ENCODE assay signal across 22 cellular contexts in genomic region chr15:36897834-36898233, GRCh38.
DNase-seq lines count a peak whose midpoint lies in the region; ATAC-seq and TF ChIP-seq lines count a peak whose summit lies in the region.
"Had no signal": no experiment of that assay in that cellular context is flagged by ENCODE, and none has a peak within 500 bp of the region (broad histone marks: within the 10 kb centered on the region; RNA-seq: fewer than 3 reads in every experiment).

No MANE protein-coding gene starts in this region.

- H3K4me3 ChIP-seq in HEK293 (ENCODE audit: low read depth, low read length) = no peak overlapping the region
- H3K4me3 ChIP-seq in Panc1 (ENCODE audit: low read depth in 2 of 2, low read length in 2 of 2) = no peak overlapping the region
- no peak overlapping the region for H3K4me3 ChIP-seq in rectal smooth muscle tissue (ENCODE audit: low read length)
- no peak overlapping the region for H3K4me3 ChIP-seq in transverse colon
- H3K4me3 ChIP-seq: spleen had no signal

- H3K9me3 ChIP-seq in HEK293 (ENCODE audit: control insufficient read depth, insufficient read depth, low read depth, low read length) (no peaks in the 10 kb centered on the region), Panc1 (ENCODE audit: control insufficient read depth, insufficient read depth, low read depth, low read length) (no peaks in the 10 kb centered on the region), transverse colon (no peaks in the 10 kb centered on the region)
- H3K9me3 ChIP-seq: Caco-2, spleen had no signal

- H3K27me3 ChIP-seq in Panc1 (ENCODE audit: control insufficient read depth, insufficient read depth, low read length) = no peaks in the 10 kb centered on the region
- no peaks in the 10 kb centered on the region for H3K27me3 ChIP-seq in rectal smooth muscle tissue (ENCODE audit: control insufficient read depth, insufficient read depth, low read length)
- H3K27me3 ChIP-seq in transverse colon = no peaks in the 10 kb centered on the region
- H3K27me3 ChIP-seq: spleen had no signal

- POLR2A ChIA-PET in HEK293 (lab: Yijun Ruan, JAX) (interaction anchor here (0.5 kb wide), 1 partner anchor 118 kb away, joined by 3 read pairs; no protein-coding TSS in a partner anchor), Panc1 (lab: Charles Lee) (interaction anchor here (0.5 kb wide), 1 partner anchor 548 kb away, joined by 3 read pairs; no protein-coding TSS in a partner anchor)

- WGBS in transverse colon (ENCODE audit: low coverage in 1 of 2), 2 donors = 63 to 79% methylated on average over 3 of the region's 3 CpGs

- BruUV-seq in Panc1 (replicated peaks; lab: Mats Ljungman, UMichigan) = no TSS peak

- DNase-seq in Panc1 (ENCODE audit: low read depth, low spot score) (no peak), left ventricle myocardium superior (no peak), transverse colon (no peak), inferior parietal cortex (ENCODE audit: extremely low spot score) (no peak)
- DNase-seq: activated CD4-positive, alpha-beta T cell treated with anti-CD3 and anti-CD28 coated beads for 48 hours; activated CD8-positive, alpha-beta memory T cell treated with anti-CD3 and anti-CD28 coated beads for 24 hours; activated effector memory CD4-positive, alpha-beta T cell treated with anti-CD3 and anti-CD28 coated beads, Interleukin-2, amount 50 U/mL, for 16 hours; Caco-2; GF-D8; mesenchymal stem cell; naive B cell; NCI-H146; NCI-H446; occipital lobe; retina; spleen; trophoblast cell had no signal

- H3K27ac ChIP-seq in HEK293 (ENCODE audit: extremely low read depth, low read depth, low read length) = peak overlapping the region; percentile 28; the same call in 1 of the 2 replicates
- peak overlapping the region; percentile 68 for H3K27ac ChIP-seq in Panc1 (ENCODE audit: low read length)
- peak overlapping the region; percentile 60 for H3K27ac ChIP-seq in rectal smooth muscle tissue (ENCODE audit: low read depth, low read length)
- H3K27ac ChIP-seq in transverse colon = peak overlapping the region in 2 of 4 donors; percentile 44 to 49
- H3K27ac ChIP-seq: C4-2B, HL-60, spleen had no signal

- no peak for TF ChIP-seq EP300 in transverse colon (IDR thresholded peaks at IDR 0.05; ENCODE audit: low read depth)

- no peak for TF ChIP-seq POLR2A in transverse colon (IDR thresholded peaks at IDR 0.05)

- in situ Hi-C loops in Panc1 (cut with HindIII; ENCODE audit: low pct_unique_long_range_greater_than_20kb, low sequenced_read_pairs) = no loop called here
- in situ Hi-C loops in transverse colon (cut with MboI; ENCODE audit: low pct_ligation_motif_present in 1 of 4, low pct_unique_long_range_greater_than_20kb in 1 of 4, low sequenced_read_pairs in 3 of 4) = loop anchor here in 3 of 4 donors (25.0 kb wide), 2 partner anchors 214 to 989 kb away; partner anchors contain the start of gene MEIS2 (in 1 of the 3)

- H3K9ac ChIP-seq in rectal smooth muscle tissue (ENCODE audit: low read length) = no peak overlapping the region

- intact Hi-C loops in Panc1 (cut with micrococcal nuclease; ENCODE audit: unreplicated experiment) (no loop called here), left ventricle myocardium superior (cut with micrococcal nuclease) (no loop called here), transverse colon (cut with DNase I; ENCODE audit: low total_unique reads) (no loop called here)

- CTCF ChIA-PET in HEK293 (lab: Yijun Ruan, JAX) (interaction anchor here (0.6 kb wide), 1 partner anchor 55 kb away, joined by 3 read pairs; no protein-coding TSS in a partner anchor), Panc1 (lab: Charles Lee) (no interaction called here)

- H3K36me3 ChIP-seq in HEK293 (ENCODE audit: control insufficient read depth in 2 of 2, insufficient read depth in 1 of 2, low read length in 2 of 2) = peaks cover 0 to 7% of the 10 kb centered on the region in 2 experiments; a peak in 1 of 3 replicates
- no peaks in the 10 kb centered on the region for H3K36me3 ChIP-seq in Panc1 (ENCODE audit: control insufficient read depth, insufficient read depth, low read length)
- no peaks in the 10 kb centered on the region for H3K36me3 ChIP-seq in rectal smooth muscle tissue (ENCODE audit: control insufficient read depth, insufficient read depth, low read length)
- H3K36me3 ChIP-seq in transverse colon = no peaks in the 10 kb centered on the region

- TF ChIP-seq CTCF in HEK293 (tag by site-specific recombination; IDR thresholded peaks at IDR 0.05) (no peak), Panc1 (IDR thresholded peaks at IDR 0.05) (no peak), transverse colon (IDR thresholded peaks at IDR 0.05) (no peak)

- ATAC-seq in Panc1 (no peak), left ventricle myocardium superior (peak; percentile 42), GM18867 (IDR thresholded peaks at IDR 0.05; ENCODE audit: unreplicated experiment) (no peak)

- H3K4me1 ChIP-seq in HEK293 (ENCODE audit: control insufficient read depth, insufficient read depth, low read length) (peaks cover 11% of the 10 kb centered on the region), Panc1 (ENCODE audit: control insufficient read depth, insufficient read depth, low read length) (peaks cover 25% of the 10 kb centered on the region), rectal smooth muscle tissue (ENCODE audit: control insufficient read depth, insufficient read depth, low read length) (peaks cover 13% of the 10 kb centered on the region), transverse colon (no peaks in the 10 kb centered on the region)
- H3K4me1 ChIP-seq: spleen had no signal

TF ChIP-seq in HEK293, 187 proteins besides CTCF, POLR2A, EP300 and RAD21:
- no peak for TF ChIP-seq HOXC10 (CRISPR knock-in tag; IDR thresholded peaks at IDR 0.05)
- no peak for TF ChIP-seq ZNF549 (tag by site-specific recombination; IDR thresholded peaks at IDR 0.05)
- TF ChIP-seq ZNF114 (tag by site-specific recombination; IDR thresholded peaks at IDR 0.05) = no peak
- TF ChIP-seq ZNF561 (tag by site-specific recombination; IDR thresholded peaks at IDR 0.05; ENCODE audit: borderline replicate concordance) = no peak
- no peak for TF ChIP-seq YY2 (tag by site-specific recombination; IDR thresholded peaks at IDR 0.05)
- TF ChIP-seq KLF1 (tag by site-specific recombination; IDR thresholded peaks at IDR 0.05) = no peak
- TF ChIP-seq ZNF391 (tag by site-specific recombination; IDR thresholded peaks at IDR 0.05; ENCODE audit: borderline replicate concordance, low read depth) = no peak
- no peak for TF ChIP-seq ZNF37A (tag by site-specific recombination; IDR thresholded peaks at IDR 0.05)
- no peak for TF ChIP-seq ZNF747 (tag by site-specific recombination; IDR thresholded peaks at IDR 0.05)
- no peak for TF ChIP-seq ZNF302 (tag by site-specific recombination; IDR thresholded peaks at IDR 0.05; ENCODE audit: low read depth)
- TF ChIP-seq ZNF626 (tag by site-specific recombination; IDR thresholded peaks at IDR 0.05) = no peak
- no peak for TF ChIP-seq ZNF660 (tag by site-specific recombination; IDR thresholded peaks at IDR 0.05)
- no peak for TF ChIP-seq SALL2 (tag by site-specific recombination; IDR thresholded peaks at IDR 0.05; ENCODE audit: borderline replicate concordance)
- no peak for TF ChIP-seq ZNF777 (tag by site-specific recombination; IDR thresholded peaks at IDR 0.05; ENCODE audit: borderline replicate concordance)
- no peak for TF ChIP-seq ZNF488 (tag by site-specific recombination; IDR thresholded peaks at IDR 0.05)
- no peak for TF ChIP-seq ZNF580 (tag by site-specific recombination; IDR thresholded peaks at IDR 0.05)
- TF ChIP-seq ZNF221 (tag by site-specific recombination; IDR thresholded peaks at IDR 0.05; ENCODE audit: borderline replicate concordance) = no peak
